In the genomic region with DNA sequence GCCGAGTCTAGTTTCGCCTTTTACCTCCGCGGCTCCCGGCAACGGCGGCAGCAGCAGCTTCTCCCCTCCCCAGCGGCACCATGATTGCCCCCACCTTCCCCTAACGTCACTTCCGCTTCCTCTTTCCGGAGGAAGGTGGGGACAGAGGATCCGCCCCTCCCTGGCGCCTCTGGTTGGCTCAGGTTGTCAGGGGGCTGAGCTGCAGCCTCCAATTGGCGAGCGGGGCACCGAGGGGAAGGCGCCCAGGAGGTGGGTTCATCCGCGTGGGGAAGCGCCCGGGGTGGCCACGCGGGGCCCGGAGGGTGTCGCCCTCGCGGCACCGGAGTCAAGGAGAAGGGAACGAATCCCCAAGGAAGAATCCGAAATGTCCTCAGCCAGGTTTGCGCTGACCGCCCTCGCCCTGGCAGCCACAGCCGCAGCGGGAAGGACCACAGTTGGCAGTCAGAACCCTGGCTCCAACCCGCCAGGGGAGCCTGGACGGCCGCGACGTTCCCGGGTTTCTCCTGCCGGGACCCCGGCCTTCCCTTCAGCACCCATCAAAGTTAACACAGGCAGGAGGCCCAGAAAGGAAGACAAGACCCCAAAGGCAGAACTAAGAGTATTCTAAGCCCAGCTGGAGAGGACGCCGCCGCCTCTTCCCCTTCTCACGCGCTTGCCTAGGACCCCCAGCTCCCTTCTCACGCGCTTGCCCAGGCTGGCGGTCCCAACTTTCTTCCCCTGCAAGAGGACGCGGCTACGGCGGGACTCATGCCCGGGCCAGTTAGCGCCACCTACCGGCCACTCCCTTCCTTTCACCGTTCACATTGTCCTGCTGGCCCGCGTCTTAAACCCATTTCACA, we compare ENCODE assay signal across 8 cellular contexts. TPM values are rescaled to one million over a fixed set of nuclear protein-coding genes. Genes with fewer than 3 reads are reported as not detected.
DNase-seq lines count a peak whose midpoint lies in the region; TF ChIP-seq lines count a peak whose summit lies in the region.

Gene MTF1, minus strand, starts transcription at position 86 of the 839 bp plus-strand sequence. CDS start 1,934 bp downstream, outside the sequence.

- H3K4me1 ChIP-seq in stomach = peaks cover 15 to 55% (median 48%) of the 10 kb centered on the region in 4 donors

- H3K9me3 ChIP-seq in neural cell (ENCODE audit: low read length) (no peaks in the 10 kb centered on the region), stomach (no peaks in the 10 kb centered on the region)

- in situ Hi-C loops in G401 (cut with HindIII; ENCODE audit: low sequenced_read_pairs) = no loop called here

- H3K4me2 ChIP-seq in neural cell (ENCODE audit: low read length) = peak within 1 kb of the TSS; percentile 93

- WGBS in stomach, 5 donors = 0 to 1% (median 0%) methylated on average over 39 to 61 of the region's 61 CpGs

- H2AFZ ChIP-seq in neural cell (ENCODE audit: low read depth, low read length) = peak within 1 kb of the TSS; percentile 58

- intact Hi-C loops in stomach (cut with DNase I; ENCODE audit: low total_unique reads) = no loop called here

- peak within 1 kb of the TSS; percentile 77 for H3K9ac ChIP-seq in neural cell (ENCODE audit: low read length)

- H3K36me3 ChIP-seq in H7 (replicated peaks; ENCODE audit: control insufficient read depth, insufficient read depth, low read length) (peaks cover 6% of the 10 kb centered on the region), neural cell (ENCODE audit: insufficient read depth, low read length) (no peaks in the 10 kb centered on the region), stomach (peaks cover 21 to 67% (median 63%) of the 10 kb centered on the region in 4 donors)

- H3K27ac ChIP-seq in neural cell (ENCODE audit: low read length) = peak within 1 kb of the TSS; percentile 86
- peak within 1 kb of the TSS; percentile 87 to 96 (median 92) for H3K27ac ChIP-seq in stomach

- no peaks in the 10 kb centered on the region for H4K20me1 ChIP-seq in neural cell (ENCODE audit: insufficient read depth)

- TF ChIP-seq EP300 in neural cell (conservative IDR thresholded peaks at IDR 0.05; ENCODE audit: poor library complexity, severe bottlenecking) (peak; percentile 12), stomach (IDR thresholded peaks at IDR 0.05) (no peak)

- DNase-seq in G401 (ENCODE audit: low spot score) (peak; percentile 99), H7 (peak; percentile 99), M059J (ENCODE audit: low read depth) (peak; percentile 98), SHP77 (lab: John Stamatoyannopoulos, UW) (peak; percentile 93 to 97), fibroblast of the conjunctiva (ENCODE audit: low read depth) (peak; percentile 92), stomach (peak; percentile 97)
- peak; percentile 95 for DNase-seq in activated effector memory CD4-positive, alpha-beta T cell treated with Interleukin-2 at 50 U/mL for 16 hours

- H3K4me3 ChIP-seq in H7 (ENCODE audit: insufficient read depth, low read depth, low read length) = peak within 1 kb of the TSS; percentile 99
- peak within 1 kb of the TSS; percentile 81 for H3K4me3 ChIP-seq in neural cell (ENCODE audit: low read length)
- peak within 1 kb of the TSS; percentile 72 to 95 (median 91) for H3K4me3 ChIP-seq in stomach

- H3F3A ChIP-seq in neural cell (ENCODE audit: insufficient read depth, low read length, poor library complexity, severe bottlenecking) = peaks cover 4% of the 10 kb centered on the region

- TF ChIP-seq POLR2A in stomach (IDR thresholded peaks at IDR 0.05) = peak in 1 of 4 donors; percentile 39

- no peaks in the 10 kb centered on the region for H3K27me3 ChIP-seq in H7 (ENCODE audit: control insufficient read depth, insufficient read depth, low read length)
- H3K27me3 ChIP-seq in neural cell (ENCODE audit: insufficient read depth, low read depth, low read length) = no peaks in the 10 kb centered on the region
- H3K27me3 ChIP-seq in stomach = no peaks in the 10 kb centered on the region

- TF ChIP-seq CTCF in neural cell (IDR thresholded peaks at IDR 0.05; ENCODE audit: poor library complexity, severe bottlenecking) = peak; percentile 95
- peak in 6 of 7 experiments; percentile 9 to 92 (median 80) for TF ChIP-seq CTCF in stomach (IDR thresholded peaks at IDR 0.05)

- H3K9me2 ChIP-seq in neural cell (ENCODE audit: insufficient read depth, low read length) = no peaks in the 10 kb centered on the region

- TF ChIP-seq RAD21 in neural cell (conservative IDR thresholded peaks at IDR 0.05) = peak; percentile 77

- peaks cover 28% of the 10 kb centered on the region for H3K79me2 ChIP-seq in neural cell (replicated peaks; ENCODE audit: insufficient read depth, low read length)

TF ChIP-seq in neural cell, 6 proteins besides CTCF, POLR2A, EP300 and RAD21:
- TF ChIP-seq MXI1 (conservative IDR thresholded peaks at IDR 0.05; ENCODE audit: poor library complexity, severe bottlenecking) (peak; percentile 97), TAF1 (IDR thresholded peaks at IDR 0.05; ENCODE audit: low read depth) (peak; percentile 48), SMC3 (conservative IDR thresholded peaks at IDR 0.05; ENCODE audit: poor library complexity) (peak; percentile 81), EZH2 (IDR thresholded peaks at IDR 0.05; ENCODE audit: borderline replicate concordance, insufficient read depth, low read length, poor library complexity, severe bottlenecking) (no peak), POLR2AphosphoS5 (IDR thresholded peaks at IDR 0.05) (peak; percentile 95)
- TF ChIP-seq, protein P1, sequence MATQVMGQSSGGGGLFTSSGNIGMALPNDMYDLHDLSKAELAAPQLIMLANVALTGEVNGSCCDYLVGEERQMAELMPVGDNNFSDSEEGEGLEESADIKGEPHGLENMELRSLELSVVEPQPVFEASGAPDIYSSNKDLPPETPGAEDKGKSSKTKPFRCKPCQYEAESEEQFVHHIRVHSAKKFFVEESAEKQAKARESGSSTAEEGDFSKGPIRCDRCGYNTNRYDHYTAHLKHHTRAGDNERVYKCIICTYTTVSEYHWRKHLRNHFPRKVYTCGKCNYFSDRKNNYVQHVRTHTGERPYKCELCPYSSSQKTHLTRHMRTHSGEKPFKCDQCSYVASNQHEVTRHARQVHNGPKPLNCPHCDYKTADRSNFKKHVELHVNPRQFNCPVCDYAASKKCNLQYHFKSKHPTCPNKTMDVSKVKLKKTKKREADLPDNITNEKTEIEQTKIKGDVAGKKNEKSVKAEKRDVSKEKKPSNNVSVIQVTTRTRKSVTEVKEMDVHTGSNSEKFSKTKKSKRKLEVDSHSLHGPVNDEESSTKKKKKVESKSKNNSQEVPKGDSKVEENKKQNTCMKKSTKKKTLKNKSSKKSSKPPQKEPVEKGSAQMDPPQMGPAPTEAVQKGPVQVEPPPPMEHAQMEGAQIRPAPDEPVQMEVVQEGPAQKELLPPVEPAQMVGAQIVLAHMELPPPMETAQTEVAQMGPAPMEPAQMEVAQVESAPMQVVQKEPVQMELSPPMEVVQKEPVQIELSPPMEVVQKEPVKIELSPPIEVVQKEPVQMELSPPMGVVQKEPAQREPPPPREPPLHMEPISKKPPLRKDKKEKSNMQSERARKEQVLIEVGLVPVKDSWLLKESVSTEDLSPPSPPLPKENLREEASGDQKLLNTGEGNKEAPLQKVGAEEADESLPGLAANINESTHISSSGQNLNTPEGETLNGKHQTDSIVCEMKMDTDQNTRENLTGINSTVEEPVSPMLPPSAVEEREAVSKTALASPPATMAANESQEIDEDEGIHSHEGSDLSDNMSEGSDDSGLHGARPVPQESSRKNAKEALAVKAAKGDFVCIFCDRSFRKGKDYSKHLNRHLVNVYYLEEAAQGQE (IDR thresholded peaks at IDR 0.05; ENCODE audit: borderline replicate concordance) = no peak

RNA-seq across cellular contexts. Expression of gene MTF1, which starts in this region (rescaled TPM):
- total RNA-seq in G401 (2014; rRNA removed; shearing (Covaris generic)) = 1.8 and 3.7 TPM in 2 replicates
- total RNA-seq in H7 (2014; rRNA removed; shearing (Covaris generic)) = 2.7 and 2.9 TPM in 2 replicates
- total RNA-seq in M059J (2014; rRNA removed; shearing (Covaris generic)) = 2.5 and 5.4 TPM in 2 replicates
- 3.7 and 3.8 TPM in 2 replicates for polyA plus RNA-seq in neural cell
- polyA minus RNA-seq in neural cell = 8.8 and 9.5 TPM in 2 replicates
- 1 to 10 TPM; 1.2 to 5.4 (median 4.5) TPM for total RNA-seq in stomach
- polyA plus RNA-seq in stomach = 1 to 10 TPM; 1.5 to 3.1 (median 2.4) TPM

Comparison
In these comparisons a context has a peak if more than half of its experiments do, and no peak if none do; other contexts are left out.
1. Peak in every context shown above with its lines: DNase-seq, H3K4me3 ChIP-seq and H3K27ac ChIP-seq.